16 cellular contexts compared by ENCODE assay signal in the genomic region with DNA sequence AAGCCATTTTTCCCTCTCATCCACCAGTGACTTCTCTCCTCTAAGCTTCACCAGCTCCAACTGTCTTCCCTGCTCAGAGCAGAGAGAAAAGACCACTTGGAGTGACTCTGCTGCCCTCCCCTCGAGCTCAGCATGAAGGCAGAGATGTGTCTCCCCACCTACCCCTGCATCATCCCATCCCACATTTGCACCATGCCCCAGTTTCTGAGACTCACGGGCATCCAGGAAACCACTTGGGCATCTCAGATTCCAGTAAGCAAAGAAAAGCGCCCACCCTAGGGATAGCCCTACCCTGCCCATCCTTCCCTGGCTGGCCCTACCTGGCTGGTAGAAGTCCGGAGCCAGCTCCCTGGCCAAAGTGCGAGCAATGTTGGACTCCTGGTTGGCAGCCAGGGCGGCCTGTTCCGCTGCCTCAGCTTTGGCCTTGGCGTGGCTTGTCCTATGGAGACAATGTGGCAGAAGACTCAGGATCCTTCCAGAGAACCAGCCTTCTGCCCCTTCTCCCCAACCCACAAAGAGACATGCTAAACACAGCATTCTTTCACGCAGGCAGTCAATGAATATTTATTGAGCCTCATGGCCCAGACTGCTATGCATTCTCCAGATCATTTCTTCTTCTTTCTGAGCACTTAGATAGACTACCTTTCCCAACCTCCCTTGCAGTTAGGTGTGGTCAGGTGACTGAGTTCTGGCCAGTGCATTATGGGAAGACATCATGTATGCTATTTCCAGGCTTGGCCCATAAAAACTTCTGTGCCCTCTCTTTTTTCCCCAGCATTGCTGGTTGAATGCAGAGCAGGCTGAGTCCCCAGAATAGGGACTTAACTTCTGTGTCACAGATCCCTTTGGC.
DNase-seq lines count a peak whose midpoint lies in the region; ATAC-seq and TF ChIP-seq lines count a peak whose summit lies in the region.
"Had no signal": no experiment of that assay in that cellular context is flagged by ENCODE, and none has a peak within 500 bp of the region (broad histone marks: within the 10 kb centered on the region; RNA-seq: fewer than 3 reads in every experiment).

No MANE protein-coding gene starts in this region.

- peaks cover 49% of the 10 kb centered on the region for H3K27me3 Mint-ChIP-seq in activated naive CD8-positive, alpha-beta T cell treated with anti-CD3 and anti-CD28 coated beads for 36 hours

- intact Hi-C loops in sigmoid colon (cut with DNase I), result loop anchor here (5.0 kb wide), 1 partner anchor 194 kb away; the partner anchor contains the start of gene FITM2

- H3K4me3 Mint-ChIP-seq in activated naive CD8-positive, alpha-beta T cell treated with anti-CD3 and anti-CD28 coated beads for 36 hours, result no peak overlapping the region
- H3K4me3 Mint-ChIP-seq: CD4-positive, CD25-positive, alpha-beta regulatory T cell had no signal

- H3K27ac Mint-ChIP-seq in activated naive CD8-positive, alpha-beta T cell treated with anti-CD3 and anti-CD28 coated beads for 36 hours, result no peak overlapping the region
- H3K27ac Mint-ChIP-seq: CD4-positive, CD25-positive, alpha-beta regulatory T cell had no signal

- no peaks in the 10 kb centered on the region for H3K9me3 Mint-ChIP-seq in activated naive CD8-positive, alpha-beta T cell treated with anti-CD3 and anti-CD28 coated beads for 36 hours
- H3K9me3 Mint-ChIP-seq: CD4-positive, CD25-positive, alpha-beta regulatory T cell had no signal

- H3K36me3 ChIP-seq in HEK293 (ENCODE audit: control insufficient read depth in 2 of 2, insufficient read depth in 1 of 2, low read length in 2 of 2) (no peaks in the 10 kb centered on the region), RWPE2 (ENCODE audit: low read depth) (no peaks in the 10 kb centered on the region), sigmoid colon (peaks cover 0 to 18% (median 6%) of the 10 kb centered on the region in 4 donors)

- ATAC-seq in RWPE2 (ENCODE audit: low read depth) (no peak), HG02588 (IDR thresholded peaks at IDR 0.05; ENCODE audit: unreplicated experiment) (no peak)
- ATAC-seq: Right ventricle myocardium inferior had no signal

- TF ChIP-seq POLR2A in sigmoid colon (IDR thresholded peaks at IDR 0.05), result no peak

- H3K27ac ChIP-seq in HEK293 (ENCODE audit: extremely low read depth, low read depth, low read length) (no peak overlapping the region), RWPE2 (ENCODE audit: poor library complexity, severe bottlenecking) (no peak overlapping the region), sigmoid colon (peak overlapping the region; percentile 74 to 82 (median 78))
- H3K27ac ChIP-seq: KMS-11, PC-9 had no signal

- H3K36me3 Mint-ChIP-seq in activated naive CD8-positive, alpha-beta T cell treated with anti-CD3 and anti-CD28 coated beads for 36 hours, result no peaks in the 10 kb centered on the region
- H3K36me3 Mint-ChIP-seq: CD4-positive, CD25-positive, alpha-beta regulatory T cell had no signal

- H3K27me3 ChIP-seq in RWPE2 (ENCODE audit: insufficient read depth, poor library complexity, severe bottlenecking) (no peaks in the 10 kb centered on the region), sigmoid colon (peaks cover 0 to 15% (median 0%) of the 10 kb centered on the region in 3 donors)

- peak; percentile 75 for DNase-seq in RWPE2 (ENCODE audit: low spot score)
- peak; percentile 41 for DNase-seq in islet precursor cell
- DNase-seq in sigmoid colon, result no peak
- no peak for DNase-seq in activated naive CD8-positive, alpha-beta T cell treated with anti-CD3 and anti-CD28 coated beads for 36 hours
- DNase-seq in NCI-H226, result no peak
- DNase-seq: Calu3; CD4-positive, CD25-positive, alpha-beta regulatory T cell; NCI-H1092; NCI-H146; NCI-H2081; NCI-H524 had no signal

- H3K9me3 ChIP-seq in HEK293 (ENCODE audit: control insufficient read depth, insufficient read depth, low read depth, low read length) (no peaks in the 10 kb centered on the region), RWPE2 (ENCODE audit: severe bottlenecking) (no peaks in the 10 kb centered on the region), sigmoid colon (no peaks in the 10 kb centered on the region)

- TF ChIP-seq CTCF in HEK293 (tag by site-specific recombination; IDR thresholded peaks at IDR 0.05) (no peak), RWPE2 (IDR thresholded peaks at IDR 0.05; ENCODE audit: poor library complexity, severe bottlenecking) (no peak), sigmoid colon (IDR thresholded peaks at IDR 0.05) (no peak)

- TF ChIP-seq EP300 in sigmoid colon (IDR thresholded peaks at IDR 0.05), result no peak

- H3K4me3 ChIP-seq in HEK293 (ENCODE audit: low read depth, low read length) (no peak overlapping the region), RWPE2 (ENCODE audit: severe bottlenecking) (no peak overlapping the region), sigmoid colon (no peak overlapping the region)
- H3K4me3 ChIP-seq: PC-9 had no signal

- WGBS in sigmoid colon, 2 donors, result 85 to 88% methylated on average over 9 of the region's 9 CpGs

- CTCF ChIA-PET in HEK293 (lab: Yijun Ruan, JAX), result interaction anchor here (0.6 to 10.5 kb wide), 14 partner anchors 8 to 351 kb away, joined by 3 to 316 read pairs (median 8); partner anchors contain the start of gene JPH2

- H3K4me1 Mint-ChIP-seq in activated naive CD8-positive, alpha-beta T cell treated with anti-CD3 and anti-CD28 coated beads for 36 hours, result peaks cover 2% of the 10 kb centered on the region

- POLR2A ChIA-PET in HEK293 (lab: Yijun Ruan, JAX), result interaction anchor here (0.5 to 3.4 kb wide), 2 partner anchors 71 to 1721 kb away, joined by 3 to 21 read pairs; no protein-coding TSS in a partner anchor

- H3K4me1 ChIP-seq in HEK293 (ENCODE audit: control insufficient read depth, insufficient read depth, low read length), result no peaks in the 10 kb centered on the region
- no peaks in the 10 kb centered on the region for H3K4me1 ChIP-seq in RWPE2 (ENCODE audit: insufficient read depth, poor library complexity, severe bottlenecking)
- H3K4me1 ChIP-seq in sigmoid colon, result peaks cover 0 to 90% (median 70%) of the 10 kb centered on the region in 4 donors

TF ChIP-seq in HEK293, 187 proteins besides CTCF, POLR2A, EP300 and RAD21:
- TF ChIP-seq ZBTB17 (tag by site-specific recombination; IDR thresholded peaks at IDR 0.05) (peak; percentile 26; the same call in 1 of the 2 replicates), ZNF692 (tag by site-specific recombination; IDR thresholded peaks at IDR 0.05) (no peak)

Comparison
In these comparisons a context has a peak if more than half of its experiments do, and no peak if none do; other contexts are left out.
1. H3K27ac ChIP-seq: peak in sigmoid colon (4 of 4); none in HEK293 (single experiment) and RWPE2 (single experiment).
2. DNase-seq: peak in RWPE2 (single experiment) and islet precursor cell (single experiment); none in sigmoid colon (single experiment), activated naive CD8-positive, alpha-beta T cell treated with anti-CD3 and anti-CD28 coated beads for 36 hours (single experiment) and NCI-H226 (single experiment).